ENCODE assay signal across 19 cellular contexts in the genomic region with DNA sequence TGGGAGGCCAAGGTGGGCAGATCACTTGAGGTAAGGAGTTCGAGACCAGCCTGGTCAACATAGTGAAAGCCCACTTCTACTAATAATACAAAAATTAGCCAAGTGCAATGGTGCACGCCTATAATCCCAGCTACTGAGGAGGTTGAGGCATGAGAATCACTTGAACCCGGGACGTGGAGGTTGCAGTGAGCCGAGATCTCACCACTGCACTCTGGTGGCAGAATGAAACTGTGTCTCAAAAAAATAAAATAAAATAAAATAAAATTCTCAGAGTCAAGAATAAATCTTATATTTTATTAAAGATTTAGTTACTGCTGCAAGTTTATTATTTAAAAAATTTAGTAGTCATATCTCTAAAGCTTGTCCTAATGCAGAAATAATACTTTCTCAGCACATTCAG. TPM values are rescaled to one million over a fixed set of nuclear protein-coding genes. Genes with fewer than 3 reads are reported as not detected.
DNase-seq lines count a peak whose midpoint lies in the region; ATAC-seq, FAIRE-seq and TF ChIP-seq lines count a peak whose summit lies in the region.
"Had no signal": no experiment of that assay in that cellular context is flagged by ENCODE, and none has a peak within 500 bp of the region (broad histone marks: within the 10 kb centered on the region; RNA-seq: fewer than 3 reads in every experiment).

No MANE protein-coding gene starts in this region.

- TF ChIP-seq CTCF in CD14-positive monocyte (IDR thresholded peaks at IDR 0.05) (peak; percentile 23), HFFc6 (IDR thresholded peaks at IDR 0.05) (peak; percentile 74), H1 (IDR thresholded peaks at IDR 0.05; ENCODE audit: control extremely low read depth in 1 of 3, insufficient read depth in 1 of 3, low read depth in 1 of 3, low read length in 3 of 3) (peak; percentile 18 to 21 (median 20)), parathyroid adenoma (IDR thresholded peaks at IDR 0.05) (peak; percentile 14), GM20000 (IDR thresholded peaks at IDR 0.05; ENCODE audit: extremely low read depth, missing control alignments) (no peak)

- ATAC-seq in HG02642 (IDR thresholded peaks at IDR 0.05; ENCODE audit: poor library complexity, unreplicated experiment), result no peak
- ATAC-seq: activated CD4-positive, CD25-positive, alpha-beta regulatory T cell treated with anti-CD3 and anti-CD28 coated beads, Interleukin-2, amount 50 U/mL, for 24 hours; T-helper 17 cell had no signal

- H3K79me2 ChIP-seq in H1 (ENCODE audit: control insufficient read depth in 1 of 2, insufficient read depth in 2 of 2, low read length in 2 of 2) (no peaks in the 10 kb centered on the region), parathyroid adenoma (no peaks in the 10 kb centered on the region)

- TF ChIP-seq POLR2A in H1 (IDR thresholded peaks at IDR 0.05; ENCODE audit: control extremely low read depth in 1 of 2, low read depth in 2 of 2, low read length in 2 of 2), result no peak

- no peak overlapping the region for H3K56ac ChIP-seq in H1 (replicated peaks; ENCODE audit: insufficient read length, low read depth, low read length)

- H3K4me3 Mint-ChIP-seq in CD14-positive monocyte, result no peak overlapping the region
- no peak overlapping the region for H3K4me3 Mint-ChIP-seq in HFFc6
- H3K4me3 Mint-ChIP-seq in activated CD4-positive, alpha-beta T cell treated with anti-CD3 and anti-CD28 coated beads, Interleukin-2, amount 10 ng/mL, durations not matched to agents 24 days and 14 days, result no peak overlapping the region
- H3K4me3 Mint-ChIP-seq: activated naive CD8-positive, alpha-beta T cell treated with anti-CD3 and anti-CD28 coated beads for 36 hours; activated T-helper 1 cell treated with anti-CD3 and anti-CD28 coated beads, Interleukin-12 subunit alpha, Interleukin-12 subunit beta, Interleukin-2, Interleukin-4 antibody, amounts not matched to agents 30 ng/mL and 10 ng/mL and 1 ng/mL, durations not matched to agents 14 hours and 24 hours and 36 hours; T-helper 17 cell had no signal

- peaks cover 10 to 25% (median 14%) of the 10 kb centered on the region in 3 donors for H3K27me3 Mint-ChIP-seq in CD14-positive monocyte (ENCODE audit: low read depth in 3 of 3)
- H3K27me3 Mint-ChIP-seq in HFFc6 (ENCODE audit: insufficient read depth), result peaks cover 8% of the 10 kb centered on the region; the same call in 1 of the 2 replicates
- peaks cover 14% of the 10 kb centered on the region for H3K27me3 Mint-ChIP-seq in activated CD4-positive, alpha-beta T cell treated with anti-CD3 and anti-CD28 coated beads, Interleukin-2, amount 10 ng/mL, durations not matched to agents 24 days and 14 days

- H4K8ac ChIP-seq in H1 (ENCODE audit: extremely low read depth, insufficient read depth, low read length), result no peak overlapping the region

- TF ChIP-seq RAD21 in H1 (IDR thresholded peaks at IDR 0.05 in 1 of 2, conservative IDR thresholded peaks at IDR 0.05 in 1 of 2; ENCODE audit: low read depth in 2 of 2, low read length in 2 of 2), result peak; percentile 32 to 36; a peak in 2 of 4 replicates

- intact Hi-C loops in CD14-positive monocyte (cut with micrococcal nuclease), result no loop called here
- intact Hi-C loops in activated CD4-positive, alpha-beta T cell treated with anti-CD3 and anti-CD28 coated beads, Interleukin-2, amount 10 ng/mL, durations not matched to agents 24 days and 14 days (cut with micrococcal nuclease), result no loop called here

- H3K18ac ChIP-seq in H1 (ENCODE audit: extremely low read depth, low read length), result no peak overlapping the region

- H3K23me2 ChIP-seq in H1 (ENCODE audit: low read depth, low read length), result 0 out of 2 replicates have a peak, but pooled peaks cover 2% of the 10 kb centered on the region

- H2BK120ac ChIP-seq in H1 (replicated peaks; ENCODE audit: low read depth, low read length), result no peak overlapping the region

- H4K5ac ChIP-seq in H1 (ENCODE audit: insufficient read length, low read depth, low read length), result no peak overlapping the region

- no peak overlapping the region for H2BK5ac ChIP-seq in H1 (ENCODE audit: low read depth, low read length)

- H2AFZ ChIP-seq in H1 (ENCODE audit: low read length) (no peak overlapping the region), parathyroid adenoma (no peak overlapping the region)

- no peak overlapping the region for H3K27ac Mint-ChIP-seq in CD14-positive monocyte
- H3K27ac Mint-ChIP-seq in HFFc6, result no peak overlapping the region
- no peak overlapping the region for H3K27ac Mint-ChIP-seq in activated CD4-positive, alpha-beta T cell treated with anti-CD3 and anti-CD28 coated beads, Interleukin-2, amount 10 ng/mL, durations not matched to agents 24 days and 14 days
- H3K27ac Mint-ChIP-seq: activated naive CD8-positive, alpha-beta T cell treated with anti-CD3 and anti-CD28 coated beads for 36 hours; activated T-helper 1 cell treated with anti-CD3 and anti-CD28 coated beads, Interleukin-12 subunit alpha, Interleukin-12 subunit beta, Interleukin-2, Interleukin-4 antibody, amounts not matched to agents 30 ng/mL and 10 ng/mL and 1 ng/mL, durations not matched to agents 14 hours and 24 hours and 36 hours; T-helper 17 cell had no signal

- no peak overlapping the region for H3K9ac ChIP-seq in H1 (replicated peaks in 1 of 4; ENCODE audit: extremely low read depth in 1 of 4, low read depth in 3 of 4, low read length in 3 of 4)
- no peak overlapping the region for H3K9ac ChIP-seq in parathyroid adenoma

- no peaks in the 10 kb centered on the region for H3K36me3 ChIP-seq in H1 (ENCODE audit: control insufficient read depth in 2 of 4, insufficient read depth in 4 of 4, low read length in 3 of 4)
- no peaks in the 10 kb centered on the region for H3K36me3 ChIP-seq in parathyroid adenoma (ENCODE audit: control insufficient read depth, insufficient read depth, low read length)

- POLR2A ChIA-PET in H1 (lab: Charles Lee; ENCODE audit: partially characterized antibody), result interaction anchor here (1.0 to 1.1 kb wide), 2 partner anchors 13 to 30 kb away, joined by 3 read pairs; a partner anchor contains a TSS

- no peak overlapping the region for H4K91ac ChIP-seq in H1 (replicated peaks; ENCODE audit: insufficient read length, low read length)

- H3K9me3 Mint-ChIP-seq in CD14-positive monocyte (peaks cover 0 to 1% (median 0%) of the 10 kb centered on the region in 7 donors), HFFc6 (no peaks in the 10 kb centered on the region)
- no peaks in the 10 kb centered on the region for H3K9me3 Mint-ChIP-seq in activated CD4-positive, alpha-beta T cell treated with anti-CD3 and anti-CD28 coated beads, Interleukin-2, amount 10 ng/mL, durations not matched to agents 24 days and 14 days
- H3K9me3 Mint-ChIP-seq: activated naive CD8-positive, alpha-beta T cell treated with anti-CD3 and anti-CD28 coated beads for 36 hours; activated T-helper 1 cell treated with anti-CD3 and anti-CD28 coated beads, Interleukin-12 subunit alpha, Interleukin-12 subunit beta, Interleukin-2, Interleukin-4 antibody, amounts not matched to agents 30 ng/mL and 10 ng/mL and 1 ng/mL, durations not matched to agents 14 hours and 24 hours and 36 hours had no signal

- DNase-seq in CD14-positive monocyte (ENCODE audit: low spot score) (no peak), HFFc6 (no peak), H1 (ENCODE audit: low read depth in 1 of 2, low spot score in 2 of 2) (no peak), GM20000 (ENCODE audit: low spot score) (no peak), NCI-H187 (lab: John Stamatoyannopoulos, UW) (no peak)
- no peak for DNase-seq in activated CD4-positive, alpha-beta T cell treated with anti-CD3 and anti-CD28 coated beads, Interleukin-2, amount 10 ng/mL, durations not matched to agents 24 days and 14 days
- DNase-seq: activated naive CD8-positive, alpha-beta T cell treated with anti-CD3 and anti-CD28 coated beads for 36 hours; DMS 273 treated with DMSO at 0.1 percent for 48 hours; NCI-H1694; NCI-H345; NK-92 treated with Interleukin-12 subunit alpha and Interleukin-12 subunit beta, amount 100 ng/mL, for 24 hours; Right ventricle myocardium superior; stimulated activated CD4-positive, alpha-beta T cell treated with anti-CD3 and anti-CD28 coated beads, Interleukin-4, amount 100 ng/mL, for 24 hours; substantia nigra; T-helper 17 cell had no signal

- no peak overlapping the region for H2AK5ac ChIP-seq in H1 (ENCODE audit: low read depth, low read length)

- no peaks in the 10 kb centered on the region for H4K20me1 ChIP-seq in H1 (replicated peaks in 1 of 2; ENCODE audit: control insufficient read depth in 1 of 2, insufficient read depth in 2 of 2, low read length in 2 of 2)

- CTCF ChIA-PET in H1 (lab: Charles Lee; ENCODE audit: partially characterized antibody), result interaction anchor here (0.7 to 11.3 kb wide), 13 partner anchors 9 to 198 kb away, joined by 3 to 132 read pairs (median 4); a partner anchor contains a TSS

- H3K4me1 Mint-ChIP-seq in CD14-positive monocyte (peaks cover 9% of the 10 kb centered on the region), HFFc6 (ENCODE audit: low read depth) (peaks cover 28% of the 10 kb centered on the region)
- H3K4me1 Mint-ChIP-seq in activated CD4-positive, alpha-beta T cell treated with anti-CD3 and anti-CD28 coated beads, Interleukin-2, amount 10 ng/mL, durations not matched to agents 24 days and 14 days, result peaks cover 2% of the 10 kb centered on the region
- H3K4me1 Mint-ChIP-seq: activated naive CD8-positive, alpha-beta T cell treated with anti-CD3 and anti-CD28 coated beads for 36 hours had no signal

- no peaks in the 10 kb centered on the region for H3K27me3 ChIP-seq in H1 (replicated peaks in 1 of 4; ENCODE audit: control insufficient read depth in 3 of 4, extremely low read depth in 1 of 4, insufficient read depth in 3 of 4, low read length in 3 of 4)
- no peaks in the 10 kb centered on the region for H3K27me3 ChIP-seq in parathyroid adenoma (ENCODE audit: control insufficient read depth, insufficient read depth, low read length)

- H3K27ac ChIP-seq in H1 (ENCODE audit: low read depth, low read length) (no peak overlapping the region), parathyroid adenoma (no peak overlapping the region)

- H2BK15ac ChIP-seq in H1 (ENCODE audit: low read length), result no peak overlapping the region

- FAIRE-seq in H1 (lab: Jason Lieb, UNC), result no peak

- H3K23ac ChIP-seq in H1 (ENCODE audit: insufficient read length), result no peak overlapping the region

- H3K36me3 Mint-ChIP-seq in CD14-positive monocyte, result no peaks in the 10 kb centered on the region
- H3K36me3 Mint-ChIP-seq in HFFc6 (ENCODE audit: low read depth), result no peaks in the 10 kb centered on the region
- no peaks in the 10 kb centered on the region for H3K36me3 Mint-ChIP-seq in activated CD4-positive, alpha-beta T cell treated with anti-CD3 and anti-CD28 coated beads, Interleukin-2, amount 10 ng/mL, durations not matched to agents 24 days and 14 days (ENCODE audit: low read depth)
- H3K36me3 Mint-ChIP-seq: activated naive CD8-positive, alpha-beta T cell treated with anti-CD3 and anti-CD28 coated beads for 36 hours had no signal

- H3K4ac ChIP-seq in H1 (replicated peaks; ENCODE audit: insufficient read length, low read depth, low read length), result no peak overlapping the region

- H3K4me3 ChIP-seq in H1 (ENCODE audit: extremely low read depth in 1 of 4, insufficient read depth in 2 of 4, low read depth in 3 of 4, low read length in 4 of 4), result no peak overlapping the region
- no peak overlapping the region for H3K4me3 ChIP-seq in parathyroid adenoma (ENCODE audit: low read depth, low read length)

- H3K14ac ChIP-seq in H1 (ENCODE audit: insufficient read length), result no peak overlapping the region

- no peaks in the 10 kb centered on the region for H3K9me3 ChIP-seq in H1 (ENCODE audit: insufficient read depth in 2 of 2, low read depth in 1 of 2, low read length in 1 of 2)
- no peaks in the 10 kb centered on the region for H3K9me3 ChIP-seq in parathyroid adenoma (ENCODE audit: control insufficient read depth, low read length)

- no peak overlapping the region for H3K4me2 ChIP-seq in H1 (ENCODE audit: insufficient read depth in 1 of 2, low read depth in 2 of 2, low read length in 2 of 2)
- no peak overlapping the region for H3K4me2 ChIP-seq in parathyroid adenoma (ENCODE audit: low read length)

- H3K4me1 ChIP-seq in H1 (replicated peaks in 1 of 4; ENCODE audit: control insufficient read depth in 3 of 4, insufficient read depth in 4 of 4, low read length in 3 of 4), result peaks cover 0 to 4% (median 0%) of the 10 kb centered on the region in 4 experiments; a peak in 1 of 7 replicates
- peaks cover 2% of the 10 kb centered on the region for H3K4me1 ChIP-seq in parathyroid adenoma

- no peak overlapping the region for H2BK20ac ChIP-seq in H1 (ENCODE audit: low read length)

- no peaks in the 10 kb centered on the region for H3K79me1 ChIP-seq in H1 (ENCODE audit: low read depth, low read length)

- no peak overlapping the region for H2BK12ac ChIP-seq in H1 (ENCODE audit: low read depth, low read length)

- 83% methylated on average over 5 of the region's 5 CpGs; no CpG with 5 or more reads in 1 of the 2 experiments for WGBS in H1 (ENCODE audit: extremely low coverage in 1 of 2, insufficient coverage in 1 of 2, insufficient read length in 1 of 2, insufficient replicate concordance in 2 of 2, low coverage in 1 of 2, low lambda C conversion rate in 2 of 2, missing lambda C conversion rate in 1 of 2), 2 experiments

- TF ChIP-seq EP300 in H1 (IDR thresholded peaks at IDR 0.05; ENCODE audit: borderline replicate concordance in 1 of 2, low read depth in 2 of 2, low read length in 2 of 2), result no peak

RNA-seq across cellular contexts. Expression of a gene that starts 29.7 kb away (rescaled TPM):
- polyA plus RNA-seq in CD14-positive monocyte (1 to 10 TPM in 1 of 2 donors, under 1 TPM in 1; 0.75 to 2.4 TPM), H1 (2011; rRNA removed) (9.2 and 16.2 TPM in 2 replicates)
- 10 to 100 TPM; 24.9 to 27.5 (median 26.3) TPM for total RNA-seq in HFFc6 (2021; fragmentation: NEBNext Ultra II Directional; extraction: Animal tissue kit (Norgen Biotek cat#: 25700))
- total RNA-seq in H1 (2021; fragmentation: NEBNext Ultra II Directional; extraction: Animal tissue kit (Norgen Biotek cat#: 25700)), result 8.4 TPM in 2 replicates
- 13.0 TPM for polyA plus RNA-seq in H1 (2011; cell fraction: cytosol; rRNA removed)
- polyA plus RNA-seq in H1 (2011; cell fraction: nucleus; rRNA removed), result 10.2 TPM
- 7.8 to 9.1 TPM (median 8.5 TPM) in 4 replicates for polyA plus RNA-seq in H1 (2012, experiment 1 of 2)
- polyA plus RNA-seq in H1 (2012, experiment 2 of 2), result 8.1 TPM
- polyA plus RNA-seq in H1 (2013, experiment 1 of 2), result 4.9 TPM
- 5.6 TPM for polyA plus RNA-seq in H1 (2013, experiment 2 of 2)
- 6.4 and 7.0 TPM in 2 replicates for polyA minus RNA-seq in H1 (2011; rRNA and poly(A)+ RNA removed)
- polyA minus RNA-seq in H1 (2011; cell fraction: cytosol; rRNA and poly(A)+ RNA removed), result 5.1 TPM
- polyA minus RNA-seq in H1 (2011; cell fraction: nucleus; rRNA and poly(A)+ RNA removed), result 9.5 TPM
- total RNA-seq in activated CD4-positive, alpha-beta T cell treated with anti-CD3 and anti-CD28 coated beads, Interleukin-2, amount 10 ng/mL, durations not matched to agents 24 days and 14 days, result 3.3 and 3.5 TPM in 2 replicates

RNA-seq across cellular contexts. Expression of a gene that starts 55.3 kb away (rescaled TPM):
- polyA plus RNA-seq in CD14-positive monocyte (10 to 100 TPM; 21.8 to 35.6 TPM), H1 (2011; rRNA removed) (24.8 and 30.5 TPM in 2 replicates)
- 10 to 100 TPM; 57.2 to 65.6 (median 61.7) TPM for total RNA-seq in HFFc6 (2021; fragmentation: NEBNext Ultra II Directional; extraction: Animal tissue kit (Norgen Biotek cat#: 25700))
- 57.0 and 59.4 TPM in 2 replicates for total RNA-seq in H1 (2021; fragmentation: NEBNext Ultra II Directional; extraction: Animal tissue kit (Norgen Biotek cat#: 25700))
- polyA plus RNA-seq in H1 (2011; cell fraction: cytosol; rRNA removed), result 28.4 TPM
- 40.8 TPM for polyA plus RNA-seq in H1 (2011; cell fraction: nucleus; rRNA removed)
- 36.9 to 50.2 TPM (median 37.4 TPM) in 4 replicates for polyA plus RNA-seq in H1 (2012, experiment 1 of 2)
- polyA plus RNA-seq in H1 (2012, experiment 2 of 2), result 5.1 TPM
- 32.9 TPM for polyA plus RNA-seq in H1 (2013, experiment 1 of 2)
- polyA plus RNA-seq in H1 (2013, experiment 2 of 2), result 33.1 TPM
- polyA minus RNA-seq in H1 (2011; rRNA and poly(A)+ RNA removed), result 63.5 and 72.5 TPM in 2 replicates
- polyA minus RNA-seq in H1 (2011; cell fraction: cytosol; rRNA and poly(A)+ RNA removed), result 29.9 TPM
- polyA minus RNA-seq in H1 (2011; cell fraction: nucleus; rRNA and poly(A)+ RNA removed), result 31.9 TPM
- total RNA-seq in activated CD4-positive, alpha-beta T cell treated with anti-CD3 and anti-CD28 coated beads, Interleukin-2, amount 10 ng/mL, durations not matched to agents 24 days and 14 days, result 54.2 and 56.6 TPM in 2 replicates
